ENCODE assay signal across 24 cellular contexts in the genomic region with DNA sequence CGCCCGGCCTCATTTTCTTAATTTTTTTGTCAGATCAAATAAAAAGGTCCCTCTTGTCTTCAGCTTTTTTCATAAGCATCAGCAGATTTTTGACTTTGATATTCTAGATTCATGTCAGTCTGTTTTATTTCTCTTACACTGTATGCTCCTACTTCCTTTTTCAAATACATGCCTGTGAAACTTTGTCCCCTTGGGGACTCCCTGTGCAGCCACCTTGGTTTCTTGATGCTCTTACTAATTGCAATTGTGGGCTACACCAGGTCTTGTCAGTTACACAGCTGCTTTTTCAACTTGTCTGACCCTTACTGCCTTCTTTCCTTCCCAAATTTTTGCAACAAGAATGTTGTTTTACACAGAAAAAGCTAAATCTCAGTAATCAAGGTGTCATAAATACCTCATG.
"Had no signal": no experiment of that assay in that cellular context is flagged by ENCODE, and none has a peak within 500 bp of the region (broad histone marks: within the 10 kb centered on the region; RNA-seq: fewer than 3 reads in every experiment).

No MANE protein-coding gene starts in this region.

- H3K4me3 ChIP-seq: neural progenitor cell, ovary, psoas muscle, right lobe of liver, sigmoid colon, stomach, thoracic aorta, thyroid gland, transverse colon, upper lobe of right lung, uterus had no signal

- H3K4me1 ChIP-seq: neural progenitor cell, parathyroid adenoma, right lobe of liver, sigmoid colon, stomach, thyroid gland, transverse colon, upper lobe of right lung, uterus had no signal

- H3K9me3 ChIP-seq: ovary, psoas muscle, right lobe of liver, sigmoid colon, thoracic aorta, thyroid gland, transverse colon, upper lobe of right lung, uterus had no signal

- H3K27ac ChIP-seq: neural progenitor cell, ovary, parathyroid adenoma, psoas muscle, right lobe of liver, sigmoid colon, stomach, thoracic aorta, thyroid gland, transverse colon, upper lobe of right lung, uterus had no signal

- H3K36me3 ChIP-seq: neural progenitor cell, ovary, right lobe of liver, sigmoid colon, stomach, thoracic aorta, thyroid gland, transverse colon, upper lobe of right lung, uterus had no signal

- ATAC-seq: natural killer cell; psoas muscle; right cardiac atrium; right lobe of liver; stimulated activated effector memory CD8-positive, alpha-beta T cell treated with anti-CD3 and anti-CD28 coated beads, Interleukin-12 subunit alpha, Interleukin-12 subunit beta, amount 100 ng/mL, for 72 hours; stimulated activated naive B cell treated with anti-CD40 and anti-IgM and Interleukin-4, amounts not matched to agents 10 μg/mL and 1 μg/mL and 100 μg/mL, for 72 hours; upper lobe of right lung had no signal

- DNase-seq: natural killer cell; occipital lobe; ovary; posterior cingulate gyrus; psoas muscle; right cardiac atrium; right lobe of liver; sigmoid colon; small intestine; stimulated activated CD4-positive, alpha-beta T cell treated with anti-CD3 and anti-CD28 coated beads, Interleukin-15, amount 100 ng/mL, for 24 hours; stimulated activated CD4-positive, alpha-beta T cell treated with anti-CD3 and anti-CD28 coated beads, Interleukin-2, amount 100 ng/mL, for 24 hours; stimulated activated CD4-positive, alpha-beta T cell treated with anti-CD3 and anti-CD28 coated beads, Interleukin-2, amount 100 ng/mL, for 48 hours; stimulated activated CD4-positive, alpha-beta T cell treated with anti-CD3 and anti-CD28 coated beads, Interleukin-4, amount 100 ng/mL, for 24 hours; stimulated activated naive B cell treated with anti-CD40 and anti-IgM and Interleukin-4, amounts not matched to agents 10 μg/mL and 1 μg/mL and 100 μg/mL, for 72 hours; stimulated activated naive CD4-positive, alpha-beta T cell treated with Interleukin-2 at 50 U/mL for 16 hours; stomach; thyroid gland; transverse colon; upper lobe of right lung; uterus had no signal

- H3K27me3 ChIP-seq: neural progenitor cell, ovary, right lobe of liver, sigmoid colon, stomach, thyroid gland, transverse colon, upper lobe of right lung, uterus had no signal
